ENCODE assay signal across 10 cellular contexts in genomic region chr7:121083138-121083789, GRCh38.
A peak's percentile ranks its signal among the peaks of the same experiment; 100 is the strongest.
DNase-seq lines count a peak whose midpoint lies in the region; ATAC-seq and TF ChIP-seq lines count a peak whose summit lies in the region.
"Had no signal": no experiment of that assay in that cellular context is flagged by ENCODE, and none has a peak within 500 bp of the region (broad histone marks: within the 10 kb centered on the region; RNA-seq: fewer than 3 reads in every experiment).

No MANE protein-coding gene starts in this region.

- TF ChIP-seq CTCF in HEK293 (tag by site-specific recombination; IDR thresholded peaks at IDR 0.05) (no peak), fibroblast of pulmonary artery (IDR thresholded peaks at IDR 0.05; ENCODE audit: low read length, missing control alignments) (no peak), esophagus squamous epithelium (IDR thresholded peaks at IDR 0.05) (no peak), OCI-LY7 (conservative IDR thresholded peaks at IDR 0.05; ENCODE audit: low read length) (no peak)

- CTCF ChIA-PET in HEK293 (lab: Yijun Ruan, JAX), result interaction anchor here (0.6 to 8.0 kb wide), 9 partner anchors 9 to 1466 kb away, joined by 3 to 152 read pairs (median 5); partner anchors contain the start of gene CPED1
- CTCF ChIA-PET in OCI-LY7 (lab: Charles Lee; ENCODE audit: unreplicated experiment), result no interaction called here

- H3K9ac ChIP-seq in stomach smooth muscle (ENCODE audit: low read length in 2 of 2), result no peak overlapping the region

- no peak overlapping the region for H2AFZ ChIP-seq in OCI-LY7 (ENCODE audit: low read length)

- H3K4me2 ChIP-seq in OCI-LY7 (ENCODE audit: low read length), result no peak overlapping the region

- H3K4me3 ChIP-seq in HEK293 (ENCODE audit: low read depth, low read length) (no peak overlapping the region), fibroblast of pulmonary artery (replicated peaks; ENCODE audit: low read depth, low read length) (no peak overlapping the region), stomach smooth muscle (ENCODE audit: low read length in 2 of 2) (no peak overlapping the region), esophagus squamous epithelium (no peak overlapping the region), OCI-LY7 (ENCODE audit: low read depth, low read length, poor library complexity, severe bottlenecking) (no peak overlapping the region)
- H3K4me3 ChIP-seq: cardiac muscle cell had no signal

- DNase-seq in SW480 (ENCODE audit: low spot score), result peak; percentile 7
- DNase-seq in fibroblast of pulmonary artery (ENCODE audit: low read depth), result peak; percentile 71
- no peak for DNase-seq in esophagus squamous epithelium (lab: John Stamatoyannopoulos, UW)
- no peak for DNase-seq in OCI-LY7 (ENCODE audit: low spot score)
- DNase-seq: activated T-cell treated with anti-CD3 and anti-CD28 coated beads for 4 hours, NCI-H1092 had no signal

- no peaks in the 10 kb centered on the region for H3K79me2 ChIP-seq in OCI-LY7 (ENCODE audit: insufficient read depth, low read depth, low read length)

- ATAC-seq in HG02840 (IDR thresholded peaks at IDR 0.05; ENCODE audit: low FRiP score, unreplicated experiment), result no peak

- H3K9me3 ChIP-seq in HEK293 (ENCODE audit: control insufficient read depth, insufficient read depth, low read depth, low read length) (no peaks in the 10 kb centered on the region), stomach smooth muscle (ENCODE audit: control insufficient read depth in 2 of 2, low read length in 2 of 2) (no peaks in the 10 kb centered on the region), esophagus squamous epithelium (no peaks in the 10 kb centered on the region), OCI-LY7 (ENCODE audit: low read length) (no peaks in the 10 kb centered on the region)

- WGBS in esophagus squamous epithelium, 2 donors, result 77 to 93% methylated on average over 4 of the region's 4 CpGs

- H3K27me3 ChIP-seq in stomach smooth muscle (ENCODE audit: control insufficient read depth in 1 of 2, insufficient read depth in 2 of 2, low read length in 2 of 2) (no peaks in the 10 kb centered on the region), esophagus squamous epithelium (no peaks in the 10 kb centered on the region)
- H3K27me3 ChIP-seq: cardiac muscle cell had no signal

- TF ChIP-seq POLR2A in esophagus squamous epithelium (IDR thresholded peaks at IDR 0.05), result no peak

- H4K20me1 ChIP-seq in OCI-LY7 (ENCODE audit: insufficient read depth, low read length), result no peaks in the 10 kb centered on the region

- no TSS peak for BruUV-seq in OCI-LY7 (replicated peaks; lab: Mats Ljungman, UMichigan)

- POLR2A ChIA-PET in HEK293 (lab: Yijun Ruan, JAX), result no interaction called here
- POLR2A ChIA-PET in OCI-LY7 (lab: Charles Lee), result interaction anchor here (0.6 to 1.5 kb wide), 3 partner anchors 25 to 323 kb away, joined by 3 to 6 read pairs (median 3); no protein-coding TSS in a partner anchor

- H3K4me1 ChIP-seq in HEK293 (ENCODE audit: control insufficient read depth, insufficient read depth, low read length), result no peaks in the 10 kb centered on the region
- peaks cover 30% of the 10 kb centered on the region for H3K4me1 ChIP-seq in stomach smooth muscle (ENCODE audit: control insufficient read depth, insufficient read depth, low read length)
- no peaks in the 10 kb centered on the region for H3K4me1 ChIP-seq in esophagus squamous epithelium
- no peaks in the 10 kb centered on the region for H3K4me1 ChIP-seq in OCI-LY7 (ENCODE audit: insufficient read depth, low read length, poor library complexity, severe bottlenecking)

- no peaks in the 10 kb centered on the region for H3K9me2 ChIP-seq in OCI-LY7 (ENCODE audit: insufficient read depth, low read length)

- H3K27ac ChIP-seq in HEK293 (ENCODE audit: extremely low read depth, low read depth, low read length), result no peak overlapping the region
- H3K27ac ChIP-seq in stomach smooth muscle (ENCODE audit: low read length), result peak overlapping the region; percentile 37
- H3K27ac ChIP-seq in esophagus squamous epithelium, result peak overlapping the region in 1 of 4 donors; percentile 31
- H3K27ac ChIP-seq in OCI-LY7 (ENCODE audit: low read depth, low read length, poor library complexity, severe bottlenecking), result no peak overlapping the region
- H3K27ac ChIP-seq: cardiac muscle cell had no signal

- H3K36me3 ChIP-seq in HEK293 (ENCODE audit: control insufficient read depth in 2 of 2, insufficient read depth in 1 of 2, low read length in 2 of 2) (no peaks in the 10 kb centered on the region), stomach smooth muscle (ENCODE audit: control insufficient read depth in 2 of 2, insufficient read depth in 2 of 2, low read length in 2 of 2) (no peaks in the 10 kb centered on the region), esophagus squamous epithelium (no peaks in the 10 kb centered on the region), OCI-LY7 (ENCODE audit: insufficient read depth, low read length) (no peaks in the 10 kb centered on the region)
- H3K36me3 ChIP-seq: cardiac muscle cell had no signal

- intact Hi-C loops in esophagus squamous epithelium (cut with DNase I) (loop anchor here (5.0 kb wide), 1 partner anchor 101 kb away; no protein-coding TSS in a partner anchor), OCI-LY7 (cut with micrococcal nuclease; ENCODE audit: unreplicated experiment) (loop anchor here (5.0 kb wide), 1 partner anchor 291 kb away; no protein-coding TSS in a partner anchor)

TF ChIP-seq in HEK293, 187 proteins besides CTCF, POLR2A, EP300 and RAD21:
- TF ChIP-seq SALL2 (tag by site-specific recombination; IDR thresholded peaks at IDR 0.05; ENCODE audit: borderline replicate concordance) (no peak), PRDM10 (tag by site-specific recombination; IDR thresholded peaks at IDR 0.05) (peak; percentile 53), ZNF37A (tag by site-specific recombination; IDR thresholded peaks at IDR 0.05) (no peak), GLI4 (tag by site-specific recombination; IDR thresholded peaks at IDR 0.05) (no peak), ZFP3 (tag by site-specific recombination; IDR thresholded peaks at IDR 0.05; ENCODE audit: low read depth) (no peak), ZFHX2 (tag by site-specific recombination; conservative IDR thresholded peaks at IDR 0.05) (peak; percentile 28; the same call in 1 of the 2 replicates), ZBTB6 (tag by site-specific recombination; IDR thresholded peaks at IDR 0.05) (no peak), ZNF624 (tag by site-specific recombination; IDR thresholded peaks at IDR 0.05) (no peak), ZNF645 (tag by site-specific recombination; IDR thresholded peaks at IDR 0.05) (no peak), AEBP2 (tag by site-specific recombination; IDR thresholded peaks at IDR 0.05; ENCODE audit: borderline replicate concordance) (no peak)

Comparison
In these comparisons a context has a peak if more than half of its experiments do, and no peak if none do; other contexts are left out.
1. DNase-seq: peak in SW480 (single experiment) and fibroblast of pulmonary artery (single experiment); none in esophagus squamous epithelium (single experiment) and OCI-LY7 (single experiment).